1 cellular context compared by ENCODE assay signal in the genomic region with DNA sequence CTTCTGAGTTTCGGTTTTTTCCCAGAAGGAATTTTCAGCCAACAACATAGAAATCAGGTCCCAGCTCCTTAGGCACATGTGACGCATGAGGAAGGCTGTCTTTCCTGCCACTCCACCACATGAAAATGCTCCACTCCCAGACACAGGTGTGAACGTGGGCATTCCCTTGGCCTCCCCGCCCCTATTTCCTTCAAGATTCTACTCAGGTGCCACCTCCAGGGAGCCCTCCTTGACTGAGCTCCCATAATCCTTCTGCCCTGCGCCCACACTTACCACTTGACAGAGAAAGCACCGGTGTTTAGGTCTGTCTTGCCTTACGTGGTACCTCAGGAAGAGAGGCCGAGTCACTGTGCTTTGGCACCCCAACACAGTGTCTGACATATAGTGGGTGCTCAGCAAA.
TF ChIP-seq lines count a peak whose summit lies in the region.

No MANE protein-coding gene starts in this region.

TF ChIP-seq in HepG2, 621 proteins besides CTCF, POLR2A, EP300 and RAD21:
- TF ChIP-seq ZNF337 (CRISPR knock-in tag; IDR thresholded peaks at IDR 0.05; ENCODE audit: borderline replicate concordance, low read depth) (no peak), ASH2L (IDR thresholded peaks at IDR 0.05; ENCODE audit: insufficient read length, low read depth, low read length) (no peak), ZNF761 (CRISPR knock-in tag; conservative IDR thresholded peaks at IDR 0.05) (no peak), ZNF543 (CRISPR knock-in tag; IDR thresholded peaks at IDR 0.05) (no peak), ZNF430 (CRISPR knock-in tag; IDR thresholded peaks at IDR 0.05) (no peak), ZEB1 (IDR thresholded peaks at IDR 0.05; ENCODE audit: insufficient replicate concordance, low read depth) (no peak), ZNF564 (CRISPR knock-in tag; IDR thresholded peaks at IDR 0.05) (no peak), MYC (CRISPR knock-in tag; IDR thresholded peaks at IDR 0.05; ENCODE audit: borderline replicate concordance) (no peak), ARNT (IDR thresholded peaks at IDR 0.05) (no peak), NCOA5 (CRISPR knock-in tag; IDR thresholded peaks at IDR 0.05) (no peak)
- TF ChIP-seq, protein P1, sequence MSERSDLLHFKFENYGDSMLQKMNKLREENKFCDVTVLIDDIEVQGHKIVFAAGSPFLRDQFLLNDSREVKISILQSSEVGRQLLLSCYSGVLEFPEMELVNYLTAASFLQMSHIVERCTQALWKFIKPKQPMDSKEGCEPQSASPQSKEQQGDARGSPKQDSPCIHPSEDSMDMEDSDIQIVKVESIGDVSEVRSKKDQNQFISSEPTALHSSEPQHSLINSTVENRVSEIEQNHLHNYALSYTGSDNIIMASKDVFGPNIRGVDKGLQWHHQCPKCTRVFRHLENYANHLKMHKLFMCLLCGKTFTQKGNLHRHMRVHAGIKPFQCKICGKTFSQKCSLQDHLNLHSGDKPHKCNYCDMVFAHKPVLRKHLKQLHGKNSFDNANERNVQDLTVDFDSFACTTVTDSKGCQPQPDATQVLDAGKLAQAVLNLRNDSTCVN (CRISPR knock-in tag; IDR thresholded peaks at IDR 0.05; ENCODE audit: borderline replicate concordance) = no peak
- TF ChIP-seq, protein P2, sequence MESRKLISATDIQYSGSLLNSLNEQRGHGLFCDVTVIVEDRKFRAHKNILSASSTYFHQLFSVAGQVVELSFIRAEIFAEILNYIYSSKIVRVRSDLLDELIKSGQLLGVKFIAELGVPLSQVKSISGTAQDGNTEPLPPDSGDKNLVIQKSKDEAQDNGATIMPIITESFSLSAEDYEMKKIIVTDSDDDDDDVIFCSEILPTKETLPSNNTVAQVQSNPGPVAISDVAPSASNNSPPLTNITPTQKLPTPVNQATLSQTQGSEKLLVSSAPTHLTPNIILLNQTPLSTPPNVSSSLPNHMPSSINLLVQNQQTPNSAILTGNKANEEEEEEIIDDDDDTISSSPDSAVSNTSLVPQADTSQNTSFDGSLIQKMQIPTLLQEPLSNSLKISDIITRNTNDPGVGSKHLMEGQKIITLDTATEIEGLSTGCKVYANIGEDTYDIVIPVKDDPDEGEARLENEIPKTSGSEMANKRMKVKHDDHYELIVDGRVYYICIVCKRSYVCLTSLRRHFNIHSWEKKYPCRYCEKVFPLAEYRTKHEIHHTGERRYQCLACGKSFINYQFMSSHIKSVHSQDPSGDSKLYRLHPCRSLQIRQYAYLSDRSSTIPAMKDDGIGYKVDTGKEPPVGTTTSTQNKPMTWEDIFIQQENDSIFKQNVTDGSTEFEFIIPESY (CRISPR knock-in tag; IDR thresholded peaks at IDR 0.05) = no peak
- TF ChIP-seq, protein P3, sequence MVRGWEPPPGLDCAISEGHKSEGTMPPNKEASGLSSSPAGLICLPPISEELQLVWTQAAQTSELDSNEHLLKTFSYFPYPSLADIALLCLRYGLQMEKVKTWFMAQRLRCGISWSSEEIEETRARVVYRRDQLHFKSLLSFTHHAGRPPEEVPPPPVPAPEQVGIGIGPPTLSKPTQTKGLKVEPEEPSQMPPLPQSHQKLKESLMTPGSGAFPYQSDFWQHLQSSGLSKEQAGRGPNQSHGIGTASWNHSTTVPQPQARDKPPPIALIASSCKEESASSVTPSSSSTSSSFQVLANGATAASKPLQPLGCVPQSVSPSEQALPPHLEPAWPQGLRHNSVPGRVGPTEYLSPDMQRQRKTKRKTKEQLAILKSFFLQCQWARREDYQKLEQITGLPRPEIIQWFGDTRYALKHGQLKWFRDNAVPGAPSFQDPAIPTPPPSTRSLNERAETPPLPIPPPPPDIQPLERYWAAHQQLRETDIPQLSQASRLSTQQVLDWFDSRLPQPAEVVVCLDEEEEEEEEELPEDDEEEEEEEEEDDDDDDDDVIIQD (CRISPR knock-in tag; IDR thresholded peaks at IDR 0.05; ENCODE audit: low read depth) = no peak
- TF ChIP-seq, protein P4, sequence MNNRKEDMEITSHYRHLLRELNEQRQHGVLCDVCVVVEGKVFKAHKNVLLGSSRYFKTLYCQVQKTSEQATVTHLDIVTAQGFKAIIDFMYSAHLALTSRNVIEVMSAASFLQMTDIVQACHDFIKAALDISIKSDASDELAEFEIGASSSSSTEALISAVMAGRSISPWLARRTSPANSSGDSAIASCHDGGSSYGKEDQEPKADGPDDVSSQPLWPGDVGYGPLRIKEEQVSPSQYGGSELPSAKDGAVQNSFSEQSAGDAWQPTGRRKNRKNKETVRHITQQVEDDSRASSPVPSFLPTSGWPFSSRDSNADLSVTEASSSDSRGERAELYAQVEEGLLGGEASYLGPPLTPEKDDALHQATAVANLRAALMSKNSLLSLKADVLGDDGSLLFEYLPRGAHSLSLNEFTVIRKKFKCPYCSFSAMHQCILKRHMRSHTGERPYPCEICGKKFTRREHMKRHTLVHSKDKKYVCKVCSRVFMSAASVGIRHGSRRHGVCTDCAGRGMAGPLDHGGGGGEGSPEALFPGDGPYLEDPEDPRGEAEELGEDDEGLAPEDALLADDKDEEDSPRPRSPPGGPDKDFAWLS (CRISPR knock-in tag; IDR thresholded peaks at IDR 0.05; ENCODE audit: borderline replicate concordance) = no peak
- TF ChIP-seq, protein P5, sequence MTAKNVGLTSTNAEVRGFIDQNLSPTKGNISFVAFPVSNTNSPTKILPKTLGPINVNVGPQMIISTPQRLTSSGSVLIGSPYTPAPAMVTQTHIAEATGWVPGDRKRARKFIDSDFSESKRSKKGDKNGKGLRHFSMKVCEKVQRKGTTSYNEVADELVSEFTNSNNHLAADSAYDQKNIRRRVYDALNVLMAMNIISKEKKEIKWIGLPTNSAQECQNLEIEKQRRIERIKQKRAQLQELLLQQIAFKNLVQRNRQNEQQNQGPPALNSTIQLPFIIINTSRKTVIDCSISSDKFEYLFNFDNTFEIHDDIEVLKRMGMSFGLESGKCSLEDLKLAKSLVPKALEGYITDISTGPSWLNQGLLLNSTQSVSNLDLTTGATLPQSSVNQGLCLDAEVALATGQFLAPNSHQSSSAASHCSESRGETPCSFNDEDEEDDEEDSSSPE (CRISPR knock-in tag; IDR thresholded peaks at IDR 0.05) = no peak
- TF ChIP-seq, protein P6, sequence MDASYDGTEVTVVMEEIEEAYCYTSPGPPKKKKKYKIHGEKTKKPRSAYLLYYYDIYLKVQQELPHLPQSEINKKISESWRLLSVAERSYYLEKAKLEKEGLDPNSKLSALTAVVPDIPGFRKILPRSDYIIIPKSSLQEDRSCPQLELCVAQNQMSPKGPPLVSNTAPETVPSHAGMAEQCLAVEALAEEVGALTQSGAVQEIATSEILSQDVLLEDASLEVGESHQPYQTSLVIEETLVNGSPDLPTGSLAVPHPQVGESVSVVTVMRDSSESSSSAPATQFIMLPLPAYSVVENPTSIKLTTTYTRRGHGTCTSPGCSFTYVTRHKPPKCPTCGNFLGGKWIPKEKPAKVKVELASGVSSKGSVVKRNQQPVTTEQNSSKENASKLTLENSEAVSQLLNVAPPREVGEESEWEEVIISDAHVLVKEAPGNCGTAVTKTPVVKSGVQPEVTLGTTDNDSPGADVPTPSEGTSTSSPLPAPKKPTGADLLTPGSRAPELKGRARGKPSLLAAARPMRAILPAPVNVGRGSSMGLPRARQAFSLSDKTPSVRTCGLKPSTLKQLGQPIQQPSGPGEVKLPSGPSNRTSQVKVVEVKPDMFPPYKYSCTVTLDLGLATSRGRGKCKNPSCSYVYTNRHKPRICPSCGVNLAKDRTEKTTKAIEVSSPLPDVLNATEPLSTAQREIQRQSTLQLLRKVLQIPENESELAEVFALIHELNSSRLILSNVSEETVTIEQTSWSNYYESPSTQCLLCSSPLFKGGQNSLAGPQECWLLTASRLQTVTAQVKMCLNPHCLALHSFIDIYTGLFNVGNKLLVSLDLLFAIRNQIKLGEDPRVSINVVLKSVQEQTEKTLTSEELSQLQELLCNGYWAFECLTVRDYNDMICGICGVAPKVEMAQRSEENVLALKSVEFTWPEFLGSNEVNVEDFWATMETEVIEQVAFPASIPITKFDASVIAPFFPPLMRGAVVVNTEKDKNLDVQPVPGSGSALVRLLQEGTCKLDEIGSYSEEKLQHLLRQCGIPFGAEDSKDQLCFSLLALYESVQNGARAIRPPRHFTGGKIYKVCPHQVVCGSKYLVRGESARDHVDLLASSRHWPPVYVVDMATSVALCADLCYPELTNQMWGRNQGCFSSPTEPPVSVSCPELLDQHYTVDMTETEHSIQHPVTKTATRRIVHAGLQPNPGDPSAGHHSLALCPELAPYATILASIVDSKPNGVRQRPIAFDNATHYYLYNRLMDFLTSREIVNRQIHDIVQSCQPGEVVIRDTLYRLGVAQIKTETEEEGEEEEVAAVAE (CRISPR knock-in tag; IDR thresholded peaks at IDR 0.05; ENCODE audit: borderline replicate concordance) = no peak
- TF ChIP-seq, protein P7, sequence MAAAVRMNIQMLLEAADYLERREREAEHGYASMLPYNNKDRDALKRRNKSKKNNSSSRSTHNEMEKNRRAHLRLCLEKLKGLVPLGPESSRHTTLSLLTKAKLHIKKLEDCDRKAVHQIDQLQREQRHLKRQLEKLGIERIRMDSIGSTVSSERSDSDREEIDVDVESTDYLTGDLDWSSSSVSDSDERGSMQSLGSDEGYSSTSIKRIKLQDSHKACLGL (CRISPR knock-in tag; IDR thresholded peaks at IDR 0.05) = no peak
